In genomic region chr1:121281480-121281879, GRCh38 we compare ENCODE assay signal across 7 cellular contexts.
DNase-seq lines count a peak whose midpoint lies in the region; ATAC-seq and TF ChIP-seq lines count a peak whose summit lies in the region.
"Not testable (repeated sequence)": the region's sequence is repeated elsewhere in the genome, so short reads cannot be mapped to it uniquely, and the experiment has no call there.

No MANE protein-coding gene starts in this region.

- H3K27me3 ChIP-seq in IMR-90 (ENCODE audit: control insufficient read depth, insufficient read depth, low read length); left lung; naive thymus-derived CD4-positive, alpha-beta T cell (ENCODE audit: control insufficient read depth in 2 of 2, insufficient read depth in 2 of 2, low read length in 2 of 2); upper lobe of right lung: not testable (repeated sequence)

- H2AK5ac ChIP-seq in IMR-90 (ENCODE audit: low read depth, low read length), result not testable (repeated sequence)

- not testable (repeated sequence) for TF ChIP-seq RAD21 in IMR-90 (IDR thresholded peaks at IDR 0.05; ENCODE audit: low read length)

- H3K9me1 ChIP-seq in IMR-90 (ENCODE audit: insufficient read depth, low read length), result not testable (repeated sequence)

- not testable (repeated sequence) for H2BK20ac ChIP-seq in IMR-90 (ENCODE audit: low read depth, low read length)

- H3K4me1 ChIP-seq in IMR-90 (ENCODE audit: control insufficient read depth, insufficient read depth, low read length); left lung; naive thymus-derived CD4-positive, alpha-beta T cell (ENCODE audit: control insufficient read depth in 2 of 2, insufficient read depth in 2 of 2, low read length in 2 of 2); upper lobe of right lung: not testable (repeated sequence)

- not testable (repeated sequence) for H2BK120ac ChIP-seq in IMR-90 (ENCODE audit: low read depth, low read length)

- not testable (repeated sequence) for TF ChIP-seq CTCF in IMR-90 (conservative IDR thresholded peaks at IDR 0.05; ENCODE audit: low read depth, low read length); MCF 10A (IDR thresholded peaks at IDR 0.05; ENCODE audit: unreplicated experiment); left lung (IDR thresholded peaks at IDR 0.05); upper lobe of right lung (IDR thresholded peaks at IDR 0.05)

- not testable (repeated sequence) for H4K8ac ChIP-seq in IMR-90 (ENCODE audit: low read depth in 2 of 2, low read length in 2 of 2)

- not testable (repeated sequence) for H3K9ac ChIP-seq in IMR-90 (ENCODE audit: low read depth, low read length)

- BruUV-seq in IMR-90 (replicated peaks; lab: Mats Ljungman, UMichigan), result not testable (repeated sequence)
- TSS peak; percentile 53 for BruUV-seq in MCF 10A (replicated peaks; lab: Mats Ljungman, UMichigan)

- not testable (repeated sequence) for H4K5ac ChIP-seq in IMR-90 (ENCODE audit: low read depth, low read length)

- H3K27ac ChIP-seq in IMR-90 (ENCODE audit: insufficient read depth, low read length); left lung; naive thymus-derived CD4-positive, alpha-beta T cell (ENCODE audit: low read depth, low read length); upper lobe of right lung: not testable (repeated sequence)

- not testable (repeated sequence) for H3K23ac ChIP-seq in IMR-90 (ENCODE audit: low read depth, low read length)

- not testable (repeated sequence) for H3K4me1 Mint-ChIP-seq in MCF 10A (ENCODE audit: insufficient read depth, unreplicated experiment); naive thymus-derived CD4-positive, alpha-beta T cell

- not testable (repeated sequence) for H3K14ac ChIP-seq in IMR-90 (replicated peaks; ENCODE audit: low read depth, low read length)

- DNase-seq in IMR-90; MCF 10A (ENCODE audit: unreplicated experiment); Right ventricle myocardium inferior (ENCODE audit: missing footprints); left lung; naive thymus-derived CD4-positive, alpha-beta T cell; upper lobe of right lung: not testable (repeated sequence)

- not testable (repeated sequence) for H3K27ac Mint-ChIP-seq in MCF 10A (ENCODE audit: low read depth, unreplicated experiment); naive thymus-derived CD4-positive, alpha-beta T cell

- H3K4me3 ChIP-seq in IMR-90 (ENCODE audit: insufficient read depth, low read depth, low read length); left lung; naive thymus-derived CD4-positive, alpha-beta T cell (ENCODE audit: low read length); upper lobe of right lung: not testable (repeated sequence)

- intact Hi-C loops in IMR-90 (cut with micrococcal nuclease); MCF 10A (cut with micrococcal nuclease); Right ventricle myocardium inferior (cut with DNase I); left lung (cut with DNase I); naive thymus-derived CD4-positive, alpha-beta T cell (cut with micrococcal nuclease); upper lobe of right lung (cut with DNase I): not testable (repeated sequence)

- not testable (repeated sequence) for H4K20me1 ChIP-seq in IMR-90 (ENCODE audit: insufficient read depth, low read length)

- in situ Hi-C loops in IMR-90 (cut with MboI; ENCODE audit: low sequenced_read_pairs), result not testable (repeated sequence)

- H2BK15ac ChIP-seq in IMR-90 (ENCODE audit: low read depth, low read length), result not testable (repeated sequence)

- CTCF ChIA-PET in IMR-90 (lab: Yijun Ruan, JAX); MCF 10A (lab: Yijun Ruan, JAX); naive thymus-derived CD4-positive, alpha-beta T cell (lab: Charles Lee): not testable (repeated sequence)

- H3K36me3 Mint-ChIP-seq in MCF 10A (ENCODE audit: insufficient read depth, unreplicated experiment); naive thymus-derived CD4-positive, alpha-beta T cell: not testable (repeated sequence)

- no CpG with 5 or more reads among the region's 2 CpGs for WGBS in IMR-90 (ENCODE audit: extremely low coverage in 2 of 2, insufficient read length in 1 of 2), 2 experiments

- ATAC-seq in IMR-90 (ENCODE audit: low read depth) (peak; percentile 52), SK-N-SH treated with all-trans-retinoic acid at 6 μM for 48 hours (peak; percentile 41), Right ventricle myocardium inferior (peak; percentile 32), left lung (peak; percentile 24), upper lobe of right lung (peak; percentile 68)
- peak; percentile 50 for ATAC-seq in naive thymus-derived CD4-positive, alpha-beta T cell

- not testable (repeated sequence) for H3K4me3 Mint-ChIP-seq in MCF 10A (ENCODE audit: unreplicated experiment); naive thymus-derived CD4-positive, alpha-beta T cell

- H3K4me2 ChIP-seq in IMR-90 (ENCODE audit: low read depth, low read length), result not testable (repeated sequence)

- not testable (repeated sequence) for H3K56ac ChIP-seq in IMR-90 (ENCODE audit: extremely low read depth, insufficient read depth, low read length)

- not testable (repeated sequence) for H3K36me3 ChIP-seq in IMR-90 (ENCODE audit: control insufficient read depth, insufficient read depth, low read length); left lung; naive thymus-derived CD4-positive, alpha-beta T cell (ENCODE audit: control insufficient read depth in 2 of 3, insufficient read depth in 3 of 3, low read length in 3 of 3); upper lobe of right lung

- dilution Hi-C loops in IMR-90 (cut with HindIII; ENCODE audit: low sequenced_read_pairs, unreplicated experiment), result not testable (repeated sequence)

- H3K9me3 Mint-ChIP-seq in MCF 10A (ENCODE audit: unreplicated experiment); naive thymus-derived CD4-positive, alpha-beta T cell: not testable (repeated sequence)

- not testable (repeated sequence) for H2BK5ac ChIP-seq in IMR-90 (ENCODE audit: low read depth, low read length, poor library complexity, severe bottlenecking)

- not testable (repeated sequence) for H4K91ac ChIP-seq in IMR-90 (ENCODE audit: insufficient read depth, low read depth, low read length)

- not testable (repeated sequence) for H2AFZ ChIP-seq in IMR-90 (replicated peaks; ENCODE audit: low read length, poor library complexity)

- not testable (repeated sequence) for H3K18ac ChIP-seq in IMR-90 (ENCODE audit: low read depth, low read length)

- H3K9me3 ChIP-seq in IMR-90 (ENCODE audit: control insufficient read depth, insufficient read depth, low read length); left lung; naive thymus-derived CD4-positive, alpha-beta T cell (ENCODE audit: control insufficient read depth in 2 of 3, low read length in 3 of 3); upper lobe of right lung: not testable (repeated sequence)

- not testable (repeated sequence) for H3K79me1 ChIP-seq in IMR-90 (ENCODE audit: low read depth in 1 of 2, low read length in 2 of 2)

- H2AK9ac ChIP-seq in IMR-90 (replicated peaks; ENCODE audit: low read depth, low read length, poor library complexity), result not testable (repeated sequence)

- not testable (repeated sequence) for TF ChIP-seq POLR2A in IMR-90 (IDR thresholded peaks at IDR 0.05; ENCODE audit: low read depth, low read length)

- POLR2A ChIA-PET in IMR-90 (lab: Charles Lee; ENCODE audit: unreplicated experiment); MCF 10A (lab: Yijun Ruan, JAX); naive thymus-derived CD4-positive, alpha-beta T cell (lab: Charles Lee): not testable (repeated sequence)

- not testable (repeated sequence) for H3K27me3 Mint-ChIP-seq in MCF 10A (ENCODE audit: insufficient read depth, unreplicated experiment); naive thymus-derived CD4-positive, alpha-beta T cell

- H3K4ac ChIP-seq in IMR-90 (ENCODE audit: low read depth, low read length), result not testable (repeated sequence)
